ENCODE assay signal across 20 cellular contexts in the genomic region with DNA sequence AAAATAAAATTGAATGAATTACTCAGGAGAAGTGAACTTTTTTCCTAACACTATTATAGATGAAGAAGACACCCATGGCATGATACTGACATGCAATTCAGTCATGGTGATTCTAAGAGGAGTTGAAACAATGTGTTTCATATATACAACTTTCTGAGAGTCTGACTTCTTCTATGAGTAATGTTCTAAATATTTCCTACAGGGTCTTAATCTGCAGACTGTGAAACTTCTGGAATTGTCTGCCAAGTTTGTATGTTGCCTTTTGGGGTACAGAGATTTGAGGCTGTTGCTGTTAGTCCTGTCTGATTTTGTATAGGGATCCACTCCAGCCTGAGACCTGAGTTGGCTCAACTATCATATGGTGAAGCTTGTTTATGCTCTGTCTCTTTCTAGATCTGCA.
A peak's percentile ranks its signal among the peaks of the same experiment; 100 is the strongest.
DNase-seq lines count a peak whose midpoint lies in the region; ATAC-seq and TF ChIP-seq lines count a peak whose summit lies in the region.
"Had no signal": no experiment of that assay in that cellular context is flagged by ENCODE, and none has a peak within 500 bp of the region (broad histone marks: within the 10 kb centered on the region; RNA-seq: fewer than 3 reads in every experiment).

No MANE protein-coding gene starts in this region.

- H3K9ac ChIP-seq in skeletal muscle satellite cell (ENCODE audit: low read depth, low read length) = peak overlapping the region; percentile 46
- H3K9ac ChIP-seq: KMS-11 had no signal

- DNase-seq in GM03348 (ENCODE audit: low spot score) (peak; percentile 26), RPMI7951 (ENCODE audit: low read depth) (peak; percentile 46), fibroblast of mammary gland (ENCODE audit: low read depth) (peak; percentile 29), occipital lobe (lab: John Stamatoyannopoulos, UW) (no peak), NCI-H1417 treated with DMSO at 0.1 percent for 48 hours (lab: John Stamatoyannopoulos, UW) (no peak)
- DNase-seq: activated CD4-positive, alpha-beta T cell treated with anti-CD3 and anti-CD28 coated beads, Interleukin-2, amount 50 U/mL, for 1 hour; activated T-cell treated with anti-CD3 and anti-CD28 coated beads for 4 hours; amygdala; effector CD8-positive, alpha-beta T cell; esophagus squamous epithelium; NCI-H1048; NCI-H510A treated with DMSO at 0.1 percent for 48 hours; nucleus accumbens; SHP77 had no signal

- TF ChIP-seq CTCF in fibroblast of mammary gland (conservative IDR thresholded peaks at IDR 0.05; ENCODE audit: control insufficient read depth, insufficient read depth, low read depth, low read length) = no peak

- H3K27me3 ChIP-seq in skeletal muscle satellite cell (ENCODE audit: control insufficient read depth, insufficient read depth, low read length) = no peaks in the 10 kb centered on the region
- H3K27me3 ChIP-seq: esophagus squamous epithelium, right atrium auricular region had no signal

- H3K4me3 ChIP-seq in fibroblast of mammary gland (ENCODE audit: control insufficient read depth, low read depth, low read length) = no peak overlapping the region
- peak overlapping the region; percentile 27 for H3K4me3 ChIP-seq in skeletal muscle satellite cell (ENCODE audit: low read length)
- H3K4me3 ChIP-seq: esophagus squamous epithelium, lung, right atrium auricular region had no signal

- H3K9me3 ChIP-seq in skeletal muscle satellite cell (replicated peaks; ENCODE audit: low read length) = no peaks in the 10 kb centered on the region
- H3K9me3 ChIP-seq: esophagus squamous epithelium, right atrium auricular region had no signal

- ATAC-seq in HG02981 (IDR thresholded peaks at IDR 0.05; ENCODE audit: unreplicated experiment) = no peak
- ATAC-seq: stimulated activated memory B cell treated with anti-CD40 and anti-IgM and Interleukin-4, amounts not matched to agents 10 μg/mL and 1 μg/mL and 100 μg/mL, for 72 hours had no signal

- peak overlapping the region; percentile 61 for H3K4me2 ChIP-seq in skeletal muscle satellite cell (ENCODE audit: low read length)
- H3K4me2 ChIP-seq: KMS-11 had no signal

- no peaks in the 10 kb centered on the region for H3K36me3 ChIP-seq in skeletal muscle satellite cell (ENCODE audit: insufficient read depth, low read length)
- H3K36me3 ChIP-seq: esophagus squamous epithelium, right atrium auricular region had no signal

- H3K4me1 ChIP-seq in skeletal muscle satellite cell (ENCODE audit: control insufficient read depth, insufficient read depth, low read length) = peaks cover 20% of the 10 kb centered on the region
- H3K4me1 ChIP-seq: esophagus squamous epithelium, right atrium auricular region had no signal

Comparison
In these comparisons a context has a peak if more than half of its experiments do, and no peak if none do; other contexts are left out.
1. DNase-seq: peak in GM03348 (single experiment), RPMI7951 (single experiment) and fibroblast of mammary gland (single experiment); none in occipital lobe (single experiment) and NCI-H1417 treated with DMSO at 0.1 percent for 48 hours (single experiment).